ENCODE assay signal across 13 cellular contexts in the genomic region with DNA sequence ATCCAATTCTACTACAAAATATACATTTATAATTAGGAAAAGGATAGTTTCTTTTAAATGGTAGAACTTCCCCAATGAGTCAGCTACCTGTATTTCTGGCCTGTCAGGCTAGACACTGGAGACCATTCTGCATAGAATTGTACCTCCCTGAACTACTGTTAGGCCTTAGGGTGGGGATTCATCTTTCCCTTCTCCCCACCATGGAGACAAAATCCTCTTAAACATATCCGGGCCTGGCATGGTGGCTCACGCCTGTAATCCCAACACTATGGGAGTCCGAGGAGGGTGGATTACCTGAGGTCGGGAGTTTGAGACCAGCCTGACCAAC.
"Had no signal": no experiment of that assay in that cellular context is flagged by ENCODE, and none has a peak within 500 bp of the region (broad histone marks: within the 10 kb centered on the region; RNA-seq: fewer than 3 reads in every experiment).

No MANE protein-coding gene starts in this region.

- H3K4me3 ChIP-seq: coronary artery, stomach, thoracic aorta had no signal

- H3K27me3 Mint-ChIP-seq: activated CD8-positive, alpha-beta memory T cell treated with anti-CD3 and anti-CD28 coated beads, Interleukin-2, amount 10 ng/mL, durations not matched to agents 7 days and 5 days had no signal

- DNase-seq: activated CD8-positive, alpha-beta memory T cell treated with anti-CD3 and anti-CD28 coated beads, Interleukin-2, amount 10 ng/mL, durations not matched to agents 7 days and 5 days; activated gamma-delta T cell; activated T-cell treated with anti-CD3 and anti-CD28 coated beads, Interleukin-2, amount 50 U/mL, for 4 hours; central memory CD4-positive, alpha-beta T cell; effector CD4-positive, alpha-beta T cell; hippocampal formation; kidney glomerular epithelial cell; retina; stomach; SW 1271 had no signal

- H3K4me3 Mint-ChIP-seq: activated CD8-positive, alpha-beta memory T cell treated with anti-CD3 and anti-CD28 coated beads, Interleukin-2, amount 10 ng/mL, durations not matched to agents 7 days and 5 days; activated T-cell treated with anti-CD3 and anti-CD28 coated beads, Interleukin-2, amount 50 U/mL, for 4 hours had no signal

- H3K9me3 ChIP-seq: stomach, thoracic aorta had no signal

- H3K27me3 ChIP-seq: stomach had no signal

- ATAC-seq: activated CD8-positive, alpha-beta memory T cell treated with anti-CD3 and anti-CD28 coated beads, Interleukin-2, amount 10 ng/mL, durations not matched to agents 7 days and 5 days; activated T-cell treated with anti-CD3 and anti-CD28 coated beads, Interleukin-2, amount 50 U/mL, for 4 hours had no signal

- H3K27ac ChIP-seq: coronary artery, stomach, thoracic aorta, VCaP had no signal
